11 cellular contexts compared by ENCODE assay signal in genomic region chr20:48523191-48523757, GRCh38.
A peak's percentile ranks its signal among the peaks of the same experiment; 100 is the strongest.
DNase-seq lines count a peak whose midpoint lies in the region; ATAC-seq, FAIRE-seq and TF ChIP-seq lines count a peak whose summit lies in the region.
"Had no signal": no experiment of that assay in that cellular context is flagged by ENCODE, and none has a peak within 500 bp of the region (broad histone marks: within the 10 kb centered on the region; RNA-seq: fewer than 3 reads in every experiment).

No MANE protein-coding gene starts in this region.

- no peak overlapping the region for H3K4me2 ChIP-seq in smooth muscle cell

- no peaks in the 10 kb centered on the region for H3F3A ChIP-seq in smooth muscle cell (ENCODE audit: low read depth)

- POLR2A ChIA-PET in RWPE1 (lab: Yijun Ruan, JAX; ENCODE audit: low non-redundant PET) = no interaction called here

- H3K36me3 Mint-ChIP-seq in activated CD8-positive, alpha-beta memory T cell treated with anti-CD3 and anti-CD28 coated beads, Interleukin-2, amount 10 ng/mL, durations not matched to agents 7 days and 5 days = no peaks in the 10 kb centered on the region
- H3K36me3 Mint-ChIP-seq: CD4-positive, CD25-positive, alpha-beta regulatory T cell; memory B cell had no signal

- no peak overlapping the region for H3K4me3 ChIP-seq in fibroblast of the aortic adventitia (ENCODE audit: low read depth, low read length)
- no peak overlapping the region for H3K4me3 ChIP-seq in small intestine (ENCODE audit: low read depth in 1 of 2, low read length in 2 of 2)
- no peak overlapping the region for H3K4me3 ChIP-seq in smooth muscle cell

- no peaks in the 10 kb centered on the region for H3K4me1 Mint-ChIP-seq in activated CD8-positive, alpha-beta memory T cell treated with anti-CD3 and anti-CD28 coated beads, Interleukin-2, amount 10 ng/mL, durations not matched to agents 7 days and 5 days
- H3K4me1 Mint-ChIP-seq: CD4-positive, CD25-positive, alpha-beta regulatory T cell had no signal

- H3K4me1 ChIP-seq in small intestine (ENCODE audit: control insufficient read depth in 2 of 2, insufficient read depth in 1 of 2, low read depth in 1 of 2, low read length in 1 of 2) (no peaks in the 10 kb centered on the region), smooth muscle cell (ENCODE audit: low read depth) (no peaks in the 10 kb centered on the region)

- no peak overlapping the region for H3K27ac Mint-ChIP-seq in activated CD8-positive, alpha-beta memory T cell treated with anti-CD3 and anti-CD28 coated beads, Interleukin-2, amount 10 ng/mL, durations not matched to agents 7 days and 5 days
- H3K27ac Mint-ChIP-seq: CD4-positive, CD25-positive, alpha-beta regulatory T cell; memory B cell; stimulated activated naive CD8-positive, alpha-beta T cell treated with anti-CD3 and anti-CD28 coated beads, Interleukin-15, Interleukin-2, amounts not matched to agents 100 ng/mL and 50 ng/mL, for 24 hours had no signal

- no peak overlapping the region for H2AFZ ChIP-seq in smooth muscle cell (ENCODE audit: low read depth)

- H3K27me3 ChIP-seq in small intestine (ENCODE audit: control insufficient read depth in 2 of 2, insufficient read depth in 2 of 2, low read length in 2 of 2) (peaks cover 0 to 6% of the 10 kb centered on the region in 2 donors), smooth muscle cell (ENCODE audit: low read depth) (no peaks in the 10 kb centered on the region)

- H3K9me3 ChIP-seq in small intestine (ENCODE audit: control insufficient read depth, low read depth) (no peaks in the 10 kb centered on the region), smooth muscle cell (replicated peaks; ENCODE audit: low read depth) (no peaks in the 10 kb centered on the region)

- H3K79me2 ChIP-seq in smooth muscle cell (ENCODE audit: low read depth) = no peaks in the 10 kb centered on the region

- H3K4me3 Mint-ChIP-seq in activated CD8-positive, alpha-beta memory T cell treated with anti-CD3 and anti-CD28 coated beads, Interleukin-2, amount 10 ng/mL, durations not matched to agents 7 days and 5 days = no peak overlapping the region
- H3K4me3 Mint-ChIP-seq: CD4-positive, CD25-positive, alpha-beta regulatory T cell; memory B cell; stimulated activated naive CD8-positive, alpha-beta T cell treated with anti-CD3 and anti-CD28 coated beads, Interleukin-15, Interleukin-2, amounts not matched to agents 100 ng/mL and 50 ng/mL, for 24 hours had no signal

- ATAC-seq in activated CD8-positive, alpha-beta memory T cell treated with anti-CD3 and anti-CD28 coated beads, Interleukin-2, amount 10 ng/mL, durations not matched to agents 7 days and 5 days = no peak

- no peaks in the 10 kb centered on the region for H4K20me1 ChIP-seq in smooth muscle cell (ENCODE audit: low read depth)

- WGBS in small intestine, 3 donors = 58 to 69% (median 63%) methylated on average over 3 of the region's 3 CpGs
- WGBS in smooth muscle cell (ENCODE audit: low lambda C conversion rate) = 61% methylated on average over 3 of the region's 3 CpGs

- H3K9me3 Mint-ChIP-seq in activated CD8-positive, alpha-beta memory T cell treated with anti-CD3 and anti-CD28 coated beads, Interleukin-2, amount 10 ng/mL, durations not matched to agents 7 days and 5 days (ENCODE audit: low read depth) = no peaks in the 10 kb centered on the region
- H3K9me3 Mint-ChIP-seq: CD4-positive, CD25-positive, alpha-beta regulatory T cell; stimulated activated naive CD8-positive, alpha-beta T cell treated with anti-CD3 and anti-CD28 coated beads, Interleukin-15, Interleukin-2, amounts not matched to agents 100 ng/mL and 50 ng/mL, for 24 hours had no signal

- peak; percentile 42 for DNase-seq in activated CD8-positive, alpha-beta memory T cell treated with anti-CD3 and anti-CD28 coated beads, Interleukin-2, amount 10 ng/mL, durations not matched to agents 7 days and 5 days
- DNase-seq in activated CD8-positive, alpha-beta memory T cell treated with anti-CD3 and anti-CD28 coated beads for 24 hours = no peak
- peak; percentile 86 for DNase-seq in RWPE1 (ENCODE audit: low spot score)
- peak; percentile 79 for DNase-seq in fibroblast of the aortic adventitia (ENCODE audit: low read depth)
- DNase-seq in small intestine = peak; percentile 38
- no peak for DNase-seq in GM19238 (ENCODE audit: insufficient read length, low spot score)
- DNase-seq in midbrain (lab: John Stamatoyannopoulos, UW) = no peak
- DNase-seq in smooth muscle cell (lab: John Stamatoyannopoulos, UW; ENCODE audit: unreplicated experiment) = no peak

- CTCF ChIA-PET in activated CD8-positive, alpha-beta memory T cell treated with anti-CD3 and anti-CD28 coated beads, Interleukin-2, amount 10 ng/mL, durations not matched to agents 7 days and 5 days (lab: Charles Lee) = no interaction called here
- CTCF ChIA-PET in RWPE1 (lab: Yijun Ruan, JAX) = no interaction called here

- no peak for TF ChIP-seq CTCF in RWPE1 (conservative IDR thresholded peaks at IDR 0.05; ENCODE audit: low read depth)
- no peak for TF ChIP-seq CTCF in fibroblast of the aortic adventitia (IDR thresholded peaks at IDR 0.05; ENCODE audit: insufficient read depth, low read length)
- TF ChIP-seq CTCF in smooth muscle cell (IDR thresholded peaks at IDR 0.05; ENCODE audit: borderline replicate concordance, insufficient read depth, poor library complexity, severe bottlenecking) = no peak

- no peaks in the 10 kb centered on the region for H3K27me3 Mint-ChIP-seq in activated CD8-positive, alpha-beta memory T cell treated with anti-CD3 and anti-CD28 coated beads, Interleukin-2, amount 10 ng/mL, durations not matched to agents 7 days and 5 days

- no peak overlapping the region for H3K27ac ChIP-seq in RWPE1
- no peak overlapping the region for H3K27ac ChIP-seq in small intestine (ENCODE audit: low read depth in 1 of 2, low read length in 1 of 2)
- H3K27ac ChIP-seq in smooth muscle cell (ENCODE audit: low read depth) = no peak overlapping the region

- no peak overlapping the region for H3K9ac ChIP-seq in smooth muscle cell (ENCODE audit: low read depth)

- H3K36me3 ChIP-seq in small intestine (ENCODE audit: control insufficient read depth in 2 of 2, insufficient read depth in 2 of 2, low read length in 2 of 2) (no peaks in the 10 kb centered on the region), smooth muscle cell (ENCODE audit: low read depth) (no peaks in the 10 kb centered on the region)

- FAIRE-seq in small intestine (lab: Jason Lieb, UNC) = no peak

Comparison
In these comparisons a context has a peak if more than half of its experiments do, and no peak if none do; other contexts are left out.
1. DNase-seq: peak in activated CD8-positive, alpha-beta memory T cell treated with anti-CD3 and anti-CD28 coated beads, Interleukin-2, amount 10 ng/mL, durations not matched to agents 7 days and 5 days (single experiment), RWPE1 (single experiment), fibroblast of the aortic adventitia (single experiment) and small intestine (single experiment); none in activated CD8-positive, alpha-beta memory T cell treated with anti-CD3 and anti-CD28 coated beads for 24 hours (single experiment), GM19238 (single experiment), midbrain (single experiment) and smooth muscle cell (single experiment).